Comparison of ENCODE assay signal across 9 cellular contexts in the genomic region with DNA sequence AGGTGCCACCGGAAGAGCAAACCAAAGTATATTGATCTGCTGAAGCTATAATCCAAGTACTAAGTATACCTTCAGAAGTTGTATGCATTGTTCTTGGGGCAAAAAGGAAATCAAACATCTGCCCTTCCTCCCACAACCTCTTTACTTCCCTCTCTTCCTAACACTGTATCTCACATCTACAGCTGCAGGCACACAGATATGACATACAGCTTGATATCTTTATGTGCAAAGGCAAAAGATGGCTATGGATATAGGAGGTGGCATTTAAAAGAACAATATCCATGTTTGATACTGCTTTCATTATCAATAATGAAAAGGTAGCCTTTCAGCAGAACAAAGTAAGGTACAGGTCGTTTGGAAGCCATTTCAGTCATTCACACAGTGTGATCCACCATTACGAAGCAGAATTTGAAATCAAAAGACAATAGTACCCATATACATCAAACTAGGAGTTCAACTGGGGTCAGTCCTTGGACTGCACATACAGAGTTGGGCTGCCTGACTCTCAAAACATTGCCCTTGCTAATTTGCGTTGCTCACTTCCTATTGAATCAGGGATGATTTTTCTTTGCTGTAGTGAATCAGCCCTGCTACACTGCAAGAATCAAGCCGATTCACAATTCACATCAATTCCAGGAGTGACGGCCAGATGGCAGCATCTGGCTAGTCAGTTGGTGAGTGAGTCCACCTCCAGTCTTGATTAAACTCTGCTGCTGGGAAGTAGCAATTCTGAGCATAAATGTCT. TPM values are rescaled to one million over a fixed set of nuclear protein-coding genes. Genes with fewer than 3 reads are reported as not detected.
DNase-seq lines count a peak whose midpoint lies in the region; ATAC-seq, FAIRE-seq and TF ChIP-seq lines count a peak whose summit lies in the region.
"Had no signal": no experiment of that assay in that cellular context is flagged by ENCODE, and none has a peak within 500 bp of the region (broad histone marks: within the 10 kb centered on the region; RNA-seq: fewer than 3 reads in every experiment).

No MANE protein-coding gene starts in this region.

- no peaks in the 10 kb centered on the region for H3K27me3 Mint-ChIP-seq in mesothelial cell of epicardium (ENCODE audit: low read depth)

- H3K4me1 Mint-ChIP-seq in mesothelial cell of epicardium = peaks cover 2% of the 10 kb centered on the region

- no peak for ATAC-seq in HG02884 (IDR thresholded peaks at IDR 0.05; ENCODE audit: unreplicated experiment)

- H3K36me3 Mint-ChIP-seq in mesothelial cell of epicardium = peaks cover 5% of the 10 kb centered on the region

- peak; percentile 73 for TF ChIP-seq CTCF in mesothelial cell of epicardium (IDR thresholded peaks at IDR 0.05; ENCODE audit: unreplicated experiment)

- H3K27ac Mint-ChIP-seq in mesothelial cell of epicardium = no peak overlapping the region

- peak; percentile 89 for DNase-seq in Ammon's horn (ENCODE audit: low spot score)
- peak; percentile 40 for DNase-seq in GM19239 (ENCODE audit: insufficient read length, low spot score)
- DNase-seq in NCI-H526 treated with DMSO at 0.1 percent for 48 hours (lab: John Stamatoyannopoulos, UW) = peak; percentile 15
- DNase-seq in activated CD4-positive, alpha-beta T cell treated with anti-CD3 and anti-CD28 coated beads, Interleukin-2, amount 50 U/mL, for 4 hours = peak; percentile 50 to 52
- peak; percentile 38 for DNase-seq in effector CD8-positive, alpha-beta T cell (lab: John Stamatoyannopoulos, UW)
- peak; percentile 44 to 76 for DNase-seq in mesothelial cell of epicardium (ENCODE audit: low spot score in 2 of 2, unreplicated experiment in 2 of 2)
- peak; percentile 40 to 43 for DNase-seq in stimulated activated CD8-positive, alpha-beta memory T cell treated with anti-CD3 and anti-CD28 coated beads, Interleukin-7, amount 100 ng/mL, for 4 hours (ENCODE audit: low read depth in 2 of 2)

- peak; percentile 91 for FAIRE-seq in GM19239 (lab: Jason Lieb, UNC)

- H3K9me3 Mint-ChIP-seq in mesothelial cell of epicardium = no peaks in the 10 kb centered on the region

- H3K4me3 Mint-ChIP-seq in mesothelial cell of epicardium = no peak overlapping the region

RNA-seq across cellular contexts. Expression of gene ANG, which starts 8.9 kb away (rescaled TPM):
- 3.7 to 5.4 TPM (median 3.8 TPM) in 3 replicates for total RNA-seq in mesothelial cell of epicardium

RNA-seq across cellular contexts. Expression of gene RNASE4, which starts 13.1 kb away (rescaled TPM):
- 4.6 to 6.2 TPM (median 5.3 TPM) in 3 replicates for total RNA-seq in mesothelial cell of epicardium

RNA-seq across cellular contexts. Expression of gene EDDM3A, which starts 48.2 kb away (rescaled TPM):
- total RNA-seq in mesothelial cell of epicardium = not detected in 3 replicates
- total RNA-seq: temporal lobe had no signal

RNA-seq across cellular contexts. Expression of gene OR6S1, which starts 56.0 kb away (rescaled TPM):
- not detected in 3 replicates for total RNA-seq in mesothelial cell of epicardium
- total RNA-seq: temporal lobe had no signal

Comparison
In these comparisons a context has a peak if more than half of its experiments do, and no peak if none do; other contexts are left out.
1. DNase-seq: peak in every context shown above with its lines; median percentile 89 in Ammon's horn; 60 in mesothelial cell of epicardium; 51 in activated CD4-positive, alpha-beta T cell treated with anti-CD3 and anti-CD28 coated beads, Interleukin-2, amount 50 U/mL, for 4 hours; 42 in stimulated activated CD8-positive, alpha-beta memory T cell treated with anti-CD3 and anti-CD28 coated beads, Interleukin-7, amount 100 ng/mL, for 4 hours; 40 in GM19239; 38 in effector CD8-positive, alpha-beta T cell; 15 in NCI-H526 treated with DMSO at 0.1 percent for 48 hours.